In genomic region chr3:190119734-190120133, GRCh38 we compare ENCODE assay signal across 8 cellular contexts. TPM values are rescaled to one million over a fixed set of nuclear protein-coding genes. Genes with fewer than 3 reads are reported as not detected.
A peak's percentile ranks its signal among the peaks of the same experiment; 100 is the strongest.
DNase-seq lines count a peak whose midpoint lies in the region; ATAC-seq, FAIRE-seq and TF ChIP-seq lines count a peak whose summit lies in the region.

No MANE protein-coding gene starts in this region.

- H3K27ac ChIP-seq in AG04450 (ENCODE audit: low read depth, low read length) (no peak overlapping the region), GM23248 (no peak overlapping the region), kidney (ENCODE audit: low read depth in 2 of 2, low read length in 2 of 2) (peak overlapping the region; percentile 84 to 92)

- in situ Hi-C loops in GM23248 (cut with MboI) = no loop called here

- no peak for FAIRE-seq in kidney (lab: Jason Lieb, UNC)

- CTCF ChIA-PET in AG04450 (lab: Charles Lee) = interaction anchor here (1.2 to 2.6 kb wide), 18 partner anchors 8 to 202 kb away, joined by 3 to 20 read pairs (median 6); partner anchors contain the start of gene CLDN1

- 0 out of 2 replicates have a peak, but pooled peaks cover 3% of the 10 kb centered on the region for H3K4me1 ChIP-seq in GM23248 (ENCODE audit: insufficient read depth)
- peaks cover 14 to 24% of the 10 kb centered on the region in 2 donors for H3K4me1 ChIP-seq in kidney (ENCODE audit: control insufficient read depth in 1 of 2, insufficient read depth in 1 of 2, low read depth in 1 of 2, low read length in 2 of 2)

- peak overlapping the region; percentile 88 for H2AFZ ChIP-seq in GM23248

- H3K79me2 ChIP-seq in GM23248 (ENCODE audit: insufficient read depth) = no peaks in the 10 kb centered on the region

- H3K9me3 ChIP-seq in AG04450 (ENCODE audit: control insufficient read depth, insufficient read depth, low read length) (no peaks in the 10 kb centered on the region), GM23248 (ENCODE audit: low read depth) (no peaks in the 10 kb centered on the region), T-helper 17 cell (ENCODE audit: control insufficient read depth, low read length, poor library complexity, severe bottlenecking) (no peaks in the 10 kb centered on the region), kidney (ENCODE audit: control insufficient read depth in 1 of 2, low read length in 2 of 2) (no peaks in the 10 kb centered on the region)

- H3K9ac ChIP-seq in GM23248 (peak overlapping the region; percentile 74), kidney (ENCODE audit: low read length in 2 of 2) (peak overlapping the region; percentile 58 to 74)

- POLR2A ChIA-PET in AG04450 (lab: Yijun Ruan, JAX) = interaction anchor here (0.6 to 1.6 kb wide), 2 partner anchors 32 to 1320 kb away, joined by 4 to 6 read pairs; no protein-coding TSS in a partner anchor

- peaks cover 5% of the 10 kb centered on the region for H3K4me1 Mint-ChIP-seq in T-helper 17 cell
- H3K4me1 Mint-ChIP-seq in type B pancreatic cell (ENCODE audit: unreplicated experiment) = peaks cover 28% of the 10 kb centered on the region

- TF ChIP-seq CTCF in AG04450 (IDR thresholded peaks at IDR 0.05; ENCODE audit: low read depth, low read length) (no peak), kidney (IDR thresholded peaks at IDR 0.05; ENCODE audit: borderline replicate concordance, extremely low read depth, insufficient read depth) (no peak), type B pancreatic cell (conservative IDR thresholded peaks at IDR 0.05) (no peak)

- H3K36me3 ChIP-seq in GM23248 (ENCODE audit: low read depth) (no peaks in the 10 kb centered on the region), kidney (ENCODE audit: control insufficient read depth in 1 of 2, insufficient read depth in 2 of 2, low read length in 2 of 2) (no peaks in the 10 kb centered on the region)

- DNase-seq in AG04450 (ENCODE audit: low read depth, low spot score) = no peak
- DNase-seq in GM23248 = no peak
- no peak for DNase-seq in T-helper 17 cell
- no peak for DNase-seq in kidney
- no peak for DNase-seq in type B pancreatic cell (ENCODE audit: extremely low spot score, unreplicated experiment)
- DNase-seq in effector CD4-positive, alpha-beta T cell = no peak
- DNase-seq in amniotic stem cell (lab: John Stamatoyannopoulos, UW) = no peak
- DNase-seq in NCI-H526 (lab: John Stamatoyannopoulos, UW) = no peak

- no peaks in the 10 kb centered on the region for H4K20me1 ChIP-seq in GM23248 (ENCODE audit: insufficient read depth)

- peak overlapping the region; percentile 74 for H3K4me2 ChIP-seq in GM23248 (ENCODE audit: unreplicated experiment)

- H3K9me3 Mint-ChIP-seq in type B pancreatic cell = no peaks in the 10 kb centered on the region

- H3K36me3 Mint-ChIP-seq in T-helper 17 cell (ENCODE audit: low read depth) = peaks cover 5% of the 10 kb centered on the region
- no peaks in the 10 kb centered on the region for H3K36me3 Mint-ChIP-seq in type B pancreatic cell

- H3F3A ChIP-seq in GM23248 (ENCODE audit: insufficient read depth) = peaks cover 9% of the 10 kb centered on the region

- intact Hi-C loops in kidney (cut with DNase I) = no loop called here

- no peak for ATAC-seq in T-helper 17 cell

- H3K4me3 Mint-ChIP-seq in T-helper 17 cell = peak overlapping the region; percentile 76
- peak overlapping the region; percentile 89 for H3K4me3 Mint-ChIP-seq in type B pancreatic cell

- H3K27me3 Mint-ChIP-seq in T-helper 17 cell = peaks cover 81% of the 10 kb centered on the region
- peaks cover 17% of the 10 kb centered on the region for H3K27me3 Mint-ChIP-seq in type B pancreatic cell

- H3K27ac Mint-ChIP-seq in T-helper 17 cell (no peak overlapping the region), type B pancreatic cell (peak overlapping the region; percentile 61)

- H3K9me2 ChIP-seq in GM23248 (ENCODE audit: insufficient read depth) = no peaks in the 10 kb centered on the region

- peak overlapping the region; percentile 75 for H3K4me3 ChIP-seq in AG04450 (ENCODE audit: low read depth, low read length)
- H3K4me3 ChIP-seq in GM23248 = peak overlapping the region; percentile 82
- H3K4me3 ChIP-seq in kidney (ENCODE audit: low read length in 2 of 2) = peak overlapping the region; percentile 78 to 80

- no peaks in the 10 kb centered on the region for H3K27me3 ChIP-seq in AG04450 (ENCODE audit: control insufficient read depth, insufficient read depth, low read length)
- H3K27me3 ChIP-seq in GM23248 (replicated peaks; ENCODE audit: insufficient read depth) = no peaks in the 10 kb centered on the region

RNA-seq across cellular contexts. Expression of gene P3H2, which starts 1.0 kb away (rescaled TPM):
- polyA plus RNA-seq in AG04450 (2011; rRNA removed) (23.8 and 32.6 TPM in 2 replicates), GM23248 (2016; fragmentation: Nextera tagmentation; extraction: Ambion mirVana) (4.7 and 5.3 TPM in 2 replicates), kidney (ENCODE audit: insufficient read depth, low read depth, low replicate concordance) (57.2 TPM)
- polyA minus RNA-seq in AG04450 (2011; rRNA and poly(A)+ RNA removed) = 17.8 and 31.1 TPM in 2 replicates
- total RNA-seq in GM23248 (2014; rRNA removed; shearing (Covaris generic)) = 14.9 and 41.5 TPM in 2 replicates
- total RNA-seq in T-helper 17 cell (not detected), kidney (103 TPM), type B pancreatic cell (ENCODE audit: low replicate concordance) (8.2 and 23.5 TPM in 2 replicates)

Comparison
In these comparisons a context has a peak if more than half of its experiments do, and no peak if none do; other contexts are left out.
1. H3K27ac ChIP-seq: peak in kidney (2 of 2); none in AG04450 (single experiment) and GM23248 (single experiment).
2. Peak in every context shown above with its lines, with median percentiles within 50 percentile points of each other: H3K4me3 ChIP-seq.